Comparison of ENCODE assay signal across 14 cellular contexts in genomic region chr10:72106896-72107295, GRCh38. TPM values are rescaled to one million over a fixed set of nuclear protein-coding genes. Genes with fewer than 3 reads are reported as not detected.
DNase-seq lines count a peak whose midpoint lies in the region; ATAC-seq and TF ChIP-seq lines count a peak whose summit lies in the region.
"Had no signal": no experiment of that assay in that cellular context is flagged by ENCODE, and none has a peak within 500 bp of the region (broad histone marks: within the 10 kb centered on the region; RNA-seq: fewer than 3 reads in every experiment).

No MANE protein-coding gene starts in this region.

- no peak for ATAC-seq in stimulated activated effector memory CD8-positive, alpha-beta T cell treated with anti-CD3 and anti-CD28 coated beads, Interleukin-12 subunit alpha, Interleukin-12 subunit beta, amount 100 ng/mL, for 72 hours
- no peak for ATAC-seq in upper lobe of left lung (ENCODE audit: low FRiP score in 2 of 2)

- no peaks in the 10 kb centered on the region for H3K79me2 ChIP-seq in OCI-LY7 (ENCODE audit: insufficient read depth, low read depth, low read length)

- H4K20me1 ChIP-seq in OCI-LY7 (ENCODE audit: insufficient read depth, low read length), result no peaks in the 10 kb centered on the region

- CTCF ChIA-PET in activated naive CD4-positive, alpha-beta T cell treated with anti-CD3 and anti-CD28 coated beads for 36 hours (lab: Charles Lee), result interaction anchor here (0.6 to 2.2 kb wide), 4 partner anchors 8 to 74 kb away, joined by 3 to 8 read pairs (median 4); no protein-coding TSS in a partner anchor
- CTCF ChIA-PET in OCI-LY7 (lab: Charles Lee; ENCODE audit: unreplicated experiment), result no interaction called here

- H3K4me1 ChIP-seq in OCI-LY7 (ENCODE audit: insufficient read depth, low read length, poor library complexity, severe bottlenecking), result peaks cover 29% of the 10 kb centered on the region
- H3K4me1 ChIP-seq in upper lobe of left lung, result peaks cover 0 to 6% (median 0%) of the 10 kb centered on the region in 4 donors

- peak overlapping the region; percentile 71 for H3K4me3 Mint-ChIP-seq in activated naive CD4-positive, alpha-beta T cell treated with anti-CD3 and anti-CD28 coated beads for 36 hours
- H3K4me3 Mint-ChIP-seq in stimulated activated effector memory CD8-positive, alpha-beta T cell treated with anti-CD3 and anti-CD28 coated beads, Interleukin-12 subunit alpha, Interleukin-12 subunit beta, amount 100 ng/mL, for 72 hours, result peak overlapping the region; percentile 56

- no TSS peak for BruUV-seq in OCI-LY7 (replicated peaks; lab: Mats Ljungman, UMichigan)

- no peaks in the 10 kb centered on the region for H3K27me3 Mint-ChIP-seq in activated naive CD4-positive, alpha-beta T cell treated with anti-CD3 and anti-CD28 coated beads for 36 hours (ENCODE audit: low read depth)

- TF ChIP-seq POLR2A in upper lobe of left lung (IDR thresholded peaks at IDR 0.05), result no peak

- peak overlapping the region; percentile 96 for H3K27ac Mint-ChIP-seq in activated naive CD4-positive, alpha-beta T cell treated with anti-CD3 and anti-CD28 coated beads for 36 hours
- peak overlapping the region; percentile 91 for H3K27ac Mint-ChIP-seq in stimulated activated effector memory CD8-positive, alpha-beta T cell treated with anti-CD3 and anti-CD28 coated beads, Interleukin-12 subunit alpha, Interleukin-12 subunit beta, amount 100 ng/mL, for 72 hours

- H3K36me3 Mint-ChIP-seq in activated naive CD4-positive, alpha-beta T cell treated with anti-CD3 and anti-CD28 coated beads for 36 hours (ENCODE audit: low read depth), result peaks cover 21% of the 10 kb centered on the region
- H3K36me3 Mint-ChIP-seq in stimulated activated effector memory CD8-positive, alpha-beta T cell treated with anti-CD3 and anti-CD28 coated beads, Interleukin-12 subunit alpha, Interleukin-12 subunit beta, amount 100 ng/mL, for 72 hours, result peaks cover 6% of the 10 kb centered on the region

- intact Hi-C loops in activated naive CD4-positive, alpha-beta T cell treated with anti-CD3 and anti-CD28 coated beads for 36 hours (cut with micrococcal nuclease), result loop anchor here (1.0 to 2.0 kb wide), 3 partner anchors 11 to 56 kb away; no protein-coding TSS in a partner anchor
- intact Hi-C loops in OCI-LY7 (cut with micrococcal nuclease; ENCODE audit: unreplicated experiment), result no loop called here

- TF ChIP-seq EP300 in upper lobe of left lung (IDR thresholded peaks at IDR 0.05), result no peak

- H3K4me3 ChIP-seq in OCI-LY7 (ENCODE audit: low read depth, low read length, poor library complexity, severe bottlenecking), result no peak overlapping the region
- H3K4me3 ChIP-seq in upper lobe of left lung, result no peak overlapping the region
- H3K4me3 ChIP-seq: HAP-1, testis had no signal

- POLR2A ChIA-PET in OCI-LY7 (lab: Charles Lee), result interaction anchor here (0.5 to 1.0 kb wide), 4 partner anchors 13 to 177 kb away, joined by 3 to 4 read pairs (median 4); no protein-coding TSS in a partner anchor

- no peaks in the 10 kb centered on the region for H3K27me3 ChIP-seq in upper lobe of left lung
- H3K27me3 ChIP-seq: testis had no signal

- no peaks in the 10 kb centered on the region for H3K9me3 Mint-ChIP-seq in activated naive CD4-positive, alpha-beta T cell treated with anti-CD3 and anti-CD28 coated beads for 36 hours
- no peaks in the 10 kb centered on the region for H3K9me3 Mint-ChIP-seq in stimulated activated effector memory CD8-positive, alpha-beta T cell treated with anti-CD3 and anti-CD28 coated beads, Interleukin-12 subunit alpha, Interleukin-12 subunit beta, amount 100 ng/mL, for 72 hours

- WGBS in upper lobe of left lung, 2 donors, result 85 to 88% methylated on average over 2 of the region's 2 CpGs

- H3K27ac ChIP-seq in OCI-LY7 (ENCODE audit: low read depth, low read length, poor library complexity, severe bottlenecking) (no peak overlapping the region), caudate nucleus (ENCODE audit: low read depth, low read length) (peak overlapping the region; percentile 88), upper lobe of left lung (no peak overlapping the region)
- H3K27ac ChIP-seq: RWPE1 had no signal

- H2AFZ ChIP-seq in OCI-LY7 (ENCODE audit: low read length), result no peak overlapping the region

- no peak for TF ChIP-seq CTCF in OCI-LY7 (conservative IDR thresholded peaks at IDR 0.05; ENCODE audit: low read length)
- no peak for TF ChIP-seq CTCF in upper lobe of left lung (IDR thresholded peaks at IDR 0.05)

- H3K9me2 ChIP-seq in OCI-LY7 (ENCODE audit: insufficient read depth, low read length), result no peaks in the 10 kb centered on the region

- DNase-seq in activated naive CD4-positive, alpha-beta T cell treated with anti-CD3 and anti-CD28 coated beads for 36 hours, result no peak
- DNase-seq in activated naive CD4-positive, alpha-beta T cell treated with Interleukin-2 at 50 U/mL for 16 hours, result no peak
- no peak for DNase-seq in OCI-LY7 (ENCODE audit: low spot score)
- no peak for DNase-seq in caudate nucleus (lab: John Stamatoyannopoulos, UW)
- no peak for DNase-seq in stimulated activated effector memory CD8-positive, alpha-beta T cell treated with anti-CD3 and anti-CD28 coated beads, Interleukin-12 subunit alpha, Interleukin-12 subunit beta, amount 100 ng/mL, for 72 hours (ENCODE audit: low spot score in 2 of 2)
- no peak for DNase-seq in T1000 (lab: John Stamatoyannopoulos, UW)
- no peak for DNase-seq in NCI-H1436 treated with DMSO at 0.1 percent for 48 hours (lab: John Stamatoyannopoulos, UW)
- DNase-seq in upper lobe of left lung, result no peak
- DNase-seq: aorta, DMS153, NCI-H187 treated with DMSO at 0.1 percent for 48 hours, testis had no signal

- H3K4me2 ChIP-seq in OCI-LY7 (ENCODE audit: low read length), result peak overlapping the region; percentile 43

- H3K36me3 ChIP-seq in OCI-LY7 (ENCODE audit: insufficient read depth, low read length) (peaks cover 5% of the 10 kb centered on the region; the same call in 1 of the 2 replicates), upper lobe of left lung (peaks cover 0 to 14% (median 2%) of the 10 kb centered on the region in 4 donors)
- H3K36me3 ChIP-seq: HAP-1 had no signal

- H3K9me3 ChIP-seq in OCI-LY7 (ENCODE audit: low read length), result no peaks in the 10 kb centered on the region
- H3K9me3 ChIP-seq in upper lobe of left lung, result no peaks in the 10 kb centered on the region
- H3K9me3 ChIP-seq: HAP-1, testis had no signal

- peaks cover 88% of the 10 kb centered on the region for H3K4me1 Mint-ChIP-seq in activated naive CD4-positive, alpha-beta T cell treated with anti-CD3 and anti-CD28 coated beads for 36 hours (ENCODE audit: low read depth)
- peaks cover 44% of the 10 kb centered on the region for H3K4me1 Mint-ChIP-seq in stimulated activated effector memory CD8-positive, alpha-beta T cell treated with anti-CD3 and anti-CD28 coated beads, Interleukin-12 subunit alpha, Interleukin-12 subunit beta, amount 100 ng/mL, for 72 hours

RNA-seq across cellular contexts. Expression of gene SPOCK2, which starts 18.5 kb away (rescaled TPM):
- total RNA-seq in activated naive CD4-positive, alpha-beta T cell treated with anti-CD3 and anti-CD28 coated beads for 36 hours, result 100 to 1,000 TPM; 205 to 208 TPM
- total RNA-seq in OCI-LY7 (2014; rRNA removed; shearing (Covaris generic)), result 0.76 and 2.2 TPM in 2 replicates
- 6.3 and 7.5 TPM in 2 replicates for total RNA-seq in OCI-LY7 (2022)
- 100 to 1,000 TPM in 5 of 6 donors, 10 to 100 TPM in 1; 62.9 to 532 (median 159) TPM for total RNA-seq in upper lobe of left lung

Comparison
In these comparisons a context has a peak if more than half of its experiments do, and no peak if none do; other contexts are left out.
1. RNA of gene SPOCK2, which starts 18.5 kb away (total RNA-seq): 205 to 208 TPM in activated naive CD4-positive, alpha-beta T cell treated with anti-CD3 and anti-CD28 coated beads for 36 hours and 62.9 to 532 TPM in upper lobe of left lung; 0.76 to 7.5 TPM in OCI-LY7; every median in the first group is over 4 times any median in the second.